Comparison of ENCODE assay signal across 14 cellular contexts in genomic region chr21:29238052-29238966, GRCh38.
DNase-seq lines count a peak whose midpoint lies in the region; ATAC-seq and TF ChIP-seq lines count a peak whose summit lies in the region.
"Had no signal": no experiment of that assay in that cellular context is flagged by ENCODE, and none has a peak within 500 bp of the region (broad histone marks: within the 10 kb centered on the region; RNA-seq: fewer than 3 reads in every experiment).

No MANE protein-coding gene starts in this region.

- peak overlapping the region; percentile 3 for H3K4me2 ChIP-seq in GM23248 (ENCODE audit: unreplicated experiment)

- H2AFZ ChIP-seq in GM23248: peak overlapping the region; percentile 19; the same call in 1 of the 2 replicates

- TF ChIP-seq CTCF in foreskin fibroblast (IDR thresholded peaks at IDR 0.05; ENCODE audit: low read depth, low read length) (no peak), stomach (IDR thresholded peaks at IDR 0.05) (no peak)

- no peaks in the 10 kb centered on the region for H4K20me1 ChIP-seq in GM23248 (ENCODE audit: insufficient read depth)

- H3K4me1 ChIP-seq in GM23248 (ENCODE audit: insufficient read depth): peaks cover 30% of the 10 kb centered on the region
- H3K4me1 ChIP-seq in adipocyte (ENCODE audit: control insufficient read depth, insufficient read depth, low read length): peaks cover 33% of the 10 kb centered on the region
- H3K4me1 ChIP-seq in stomach: peaks cover 3 to 29% (median 12%) of the 10 kb centered on the region in 4 donors

- ATAC-seq in GM18907 (IDR thresholded peaks at IDR 0.05; ENCODE audit: unreplicated experiment): no peak
- ATAC-seq: WTC11 had no signal

- TF ChIP-seq EP300 in stomach (IDR thresholded peaks at IDR 0.05): no peak

- peaks cover 16% of the 10 kb centered on the region for H3F3A ChIP-seq in GM23248 (ENCODE audit: insufficient read depth)

- peaks cover 11% of the 10 kb centered on the region for H3K9me3 Mint-ChIP-seq in activated T-helper 2 cell treated with anti-CD3 and anti-CD28 coated beads, Interferon-gamma antibody, Interleukin-2, Interleukin-4, amounts not matched to agents 10 μg/mL and 5 μg/mL and 100 μg/mL, durations not matched to agents 14 hours and 24 hours and 36 hours
- H3K9me3 Mint-ChIP-seq: brain, WTC11 had no signal

- in situ Hi-C loops in GM23248 (cut with MboI): no loop called here

- peak; percentile 50 for DNase-seq in GM23248
- peak; percentile 44 for DNase-seq in adipocyte (ENCODE audit: low read depth)
- DNase-seq in foreskin fibroblast: peak; percentile 65 to 73
- no peak for DNase-seq in stomach
- DNase-seq in activated T-helper 2 cell treated with anti-CD3 and anti-CD28 coated beads, Interferon-gamma antibody, Interleukin-2, Interleukin-4, amounts not matched to agents 10 μg/mL and 5 μg/mL and 100 μg/mL, durations not matched to agents 14 hours and 24 hours and 36 hours (ENCODE audit: low spot score): no peak
- no peak for DNase-seq in SW480 (ENCODE audit: low spot score)
- DNase-seq: activated T-cell treated with anti-CD3 and anti-CD28 coated beads, Interleukin-2, amount 50 U/mL, for 48 hours; NCI-H1436; NCI-H526; SHP77 had no signal

- peak overlapping the region; percentile 41 for H3K27ac ChIP-seq in GM23248
- peak overlapping the region in 3 of 5 donors; percentile 50 to 56 (median 55) for H3K27ac ChIP-seq in stomach
- H3K27ac ChIP-seq: testis had no signal

- no peak overlapping the region for H3K27ac Mint-ChIP-seq in activated T-helper 2 cell treated with anti-CD3 and anti-CD28 coated beads, Interferon-gamma antibody, Interleukin-2, Interleukin-4, amounts not matched to agents 10 μg/mL and 5 μg/mL and 100 μg/mL, durations not matched to agents 14 hours and 24 hours and 36 hours
- H3K27ac Mint-ChIP-seq: brain, WTC11 had no signal

- no peaks in the 10 kb centered on the region for H3K9me2 ChIP-seq in GM23248 (ENCODE audit: insufficient read depth)

- peaks cover 46% of the 10 kb centered on the region for H3K27me3 Mint-ChIP-seq in activated T-helper 2 cell treated with anti-CD3 and anti-CD28 coated beads, Interferon-gamma antibody, Interleukin-2, Interleukin-4, amounts not matched to agents 10 μg/mL and 5 μg/mL and 100 μg/mL, durations not matched to agents 14 hours and 24 hours and 36 hours (ENCODE audit: low read depth)

- H3K9ac ChIP-seq in GM23248 (no peak overlapping the region), adipocyte (ENCODE audit: low read length) (no peak overlapping the region)

- intact Hi-C loops in stomach (cut with DNase I; ENCODE audit: low total_unique reads): no loop called here
- intact Hi-C loops in activated T-helper 2 cell treated with anti-CD3 and anti-CD28 coated beads, Interferon-gamma antibody, Interleukin-2, Interleukin-4, amounts not matched to agents 10 μg/mL and 5 μg/mL and 100 μg/mL, durations not matched to agents 14 hours and 24 hours and 36 hours (cut with micrococcal nuclease): no loop called here

- H3K27me3 ChIP-seq in GM23248 (replicated peaks; ENCODE audit: insufficient read depth): no peaks in the 10 kb centered on the region
- H3K27me3 ChIP-seq in adipocyte (replicated peaks; ENCODE audit: control insufficient read depth, insufficient read depth, low read length): no peaks in the 10 kb centered on the region
- no peaks in the 10 kb centered on the region for H3K27me3 ChIP-seq in stomach
- H3K27me3 ChIP-seq: testis had no signal

- H3K36me3 ChIP-seq in GM23248 (ENCODE audit: low read depth): no peaks in the 10 kb centered on the region
- H3K36me3 ChIP-seq in adipocyte (ENCODE audit: control insufficient read depth, insufficient read depth, low read length, severe bottlenecking): no peaks in the 10 kb centered on the region
- H3K36me3 ChIP-seq in stomach: no peaks in the 10 kb centered on the region

- no peaks in the 10 kb centered on the region for H3K9me3 ChIP-seq in GM23248 (ENCODE audit: low read depth)
- H3K9me3 ChIP-seq in adipocyte (ENCODE audit: control insufficient read depth, low read length): no peaks in the 10 kb centered on the region
- H3K9me3 ChIP-seq in stomach: no peaks in the 10 kb centered on the region
- H3K9me3 ChIP-seq: testis had no signal

- H3K36me3 Mint-ChIP-seq in activated T-helper 2 cell treated with anti-CD3 and anti-CD28 coated beads, Interferon-gamma antibody, Interleukin-2, Interleukin-4, amounts not matched to agents 10 μg/mL and 5 μg/mL and 100 μg/mL, durations not matched to agents 14 hours and 24 hours and 36 hours (ENCODE audit: low read depth): no peaks in the 10 kb centered on the region
- H3K36me3 Mint-ChIP-seq: brain, WTC11 had no signal

- H3K79me2 ChIP-seq in GM23248 (ENCODE audit: insufficient read depth): no peaks in the 10 kb centered on the region

- peaks cover 12% of the 10 kb centered on the region for H3K4me1 Mint-ChIP-seq in activated T-helper 2 cell treated with anti-CD3 and anti-CD28 coated beads, Interferon-gamma antibody, Interleukin-2, Interleukin-4, amounts not matched to agents 10 μg/mL and 5 μg/mL and 100 μg/mL, durations not matched to agents 14 hours and 24 hours and 36 hours (ENCODE audit: low read depth)

- H3K4me3 ChIP-seq in GM23248: no peak overlapping the region
- H3K4me3 ChIP-seq in adipocyte (ENCODE audit: low read length): no peak overlapping the region
- no peak overlapping the region for H3K4me3 ChIP-seq in foreskin fibroblast (ENCODE audit: low read depth in 1 of 2, low read length in 2 of 2)
- no peak overlapping the region for H3K4me3 ChIP-seq in stomach
- H3K4me3 ChIP-seq: testis had no signal

- WGBS in GM23248 (ENCODE audit: low coverage in 1 of 2, low lambda C conversion rate in 2 of 2, missing lambda C conversion rate in 2 of 2), 2 experiments: 57 to 58% methylated on average over 6 of the region's 6 CpGs
- WGBS in stomach, 5 donors: 75 to 85% (median 82%) methylated on average over 6 of the region's 6 CpGs

- no peak overlapping the region for H3K4me3 Mint-ChIP-seq in activated T-helper 2 cell treated with anti-CD3 and anti-CD28 coated beads, Interferon-gamma antibody, Interleukin-2, Interleukin-4, amounts not matched to agents 10 μg/mL and 5 μg/mL and 100 μg/mL, durations not matched to agents 14 hours and 24 hours and 36 hours (ENCODE audit: low read depth)
- H3K4me3 Mint-ChIP-seq: brain, WTC11 had no signal

- no peak for TF ChIP-seq POLR2A in stomach (IDR thresholded peaks at IDR 0.05)

Comparison
In these comparisons a context has a peak if more than half of its experiments do, and no peak if none do; other contexts are left out.
1. DNase-seq: peak in GM23248 (single experiment), adipocyte (single experiment) and foreskin fibroblast (2 of 2); none in stomach (single experiment), activated T-helper 2 cell treated with anti-CD3 and anti-CD28 coated beads, Interferon-gamma antibody, Interleukin-2, Interleukin-4, amounts not matched to agents 10 μg/mL and 5 μg/mL and 100 μg/mL, durations not matched to agents 14 hours and 24 hours and 36 hours (single experiment) and SW480 (single experiment).